ENCODE assay signal across 12 cellular contexts in genomic region chr15:76197703-76198455, GRCh38.
A peak's percentile ranks its signal among the peaks of the same experiment; 100 is the strongest.
DNase-seq lines count a peak whose midpoint lies in the region; ATAC-seq, FAIRE-seq and TF ChIP-seq lines count a peak whose summit lies in the region.
"Had no signal": no experiment of that assay in that cellular context is flagged by ENCODE, and none has a peak within 500 bp of the region (broad histone marks: within the 10 kb centered on the region; RNA-seq: fewer than 3 reads in every experiment).

No MANE protein-coding gene starts in this region.

- TF ChIP-seq POLR2A in esophagus muscularis mucosa (IDR thresholded peaks at IDR 0.05; ENCODE audit: low read depth), result no peak

- H3K4me1 ChIP-seq in PC-3 (ENCODE audit: insufficient read depth, low read length) (peaks cover 26% of the 10 kb centered on the region), esophagus muscularis mucosa (peaks cover 40 to 46% (median 45%) of the 10 kb centered on the region in 4 donors), small intestine (ENCODE audit: control insufficient read depth in 2 of 2, insufficient read depth in 1 of 2, low read depth in 1 of 2, low read length in 1 of 2) (peaks cover 0 to 4% of the 10 kb centered on the region in 2 donors)

- POLR2A ChIA-PET in activated CD8-positive, alpha-beta T cell treated with anti-CD3 and anti-CD28 coated beads for 36 hours (lab: Charles Lee), result no interaction called here
- POLR2A ChIA-PET in activated CD8-positive, alpha-beta T cell treated with anti-CD3 and anti-CD28 coated beads, Interleukin-2, amount 10 ng/mL, durations not matched to agents 7 days and 5 days (lab: Charles Lee), result no interaction called here
- POLR2A ChIA-PET in PC-3 (lab: Charles Lee; ENCODE audit: unreplicated experiment), result no interaction called here

- H3K36me3 ChIP-seq in PC-3 (ENCODE audit: low read depth, low read length), result no peaks in the 10 kb centered on the region
- no peaks in the 10 kb centered on the region for H3K36me3 ChIP-seq in esophagus muscularis mucosa
- H3K36me3 ChIP-seq in small intestine (ENCODE audit: control insufficient read depth in 2 of 2, insufficient read depth in 2 of 2, low read length in 2 of 2), result peaks cover 0 to 2% of the 10 kb centered on the region in 2 donors

- DNase-seq in activated CD8-positive, alpha-beta T cell treated with anti-CD3 and anti-CD28 coated beads for 36 hours, result peak; percentile 27
- DNase-seq in activated CD8-positive, alpha-beta T cell treated with anti-CD3 and anti-CD28 coated beads, Interleukin-2, amount 10 ng/mL, durations not matched to agents 7 days and 5 days, result no peak
- peak; percentile 66 for DNase-seq in PC-3
- no peak for DNase-seq in esophagus muscularis mucosa (ENCODE audit: extremely low spot score)
- DNase-seq in small intestine, result peak; percentile 27
- no peak for DNase-seq in NCI-H2107 treated with DMSO at 0.1 percent for 48 hours (lab: John Stamatoyannopoulos, UW; ENCODE audit: unreplicated experiment)
- DNase-seq in HCEC 1CT, result no peak
- DNase-seq: foreskin melanocyte, mesendoderm, NCI-H146, retina had no signal

- H3K9me3 ChIP-seq in PC-3 (ENCODE audit: low read length) (no peaks in the 10 kb centered on the region), esophagus muscularis mucosa (no peaks in the 10 kb centered on the region), small intestine (ENCODE audit: control insufficient read depth, low read depth) (no peaks in the 10 kb centered on the region)

- H3K27ac ChIP-seq in PC-3 (ENCODE audit: low read length), result peak overlapping the region; percentile 71
- H3K27ac ChIP-seq in esophagus muscularis mucosa (replicated peaks in 1 of 4), result peak overlapping the region in 3 of 4 donors; percentile 61 to 74 (median 74)
- H3K27ac ChIP-seq in small intestine (ENCODE audit: low read depth in 1 of 2, low read length in 1 of 2), result no peak overlapping the region

- H3K9me2 ChIP-seq in PC-3 (replicated peaks; ENCODE audit: low read length), result no peaks in the 10 kb centered on the region

- H3K4me2 ChIP-seq in PC-3 (ENCODE audit: low read length), result peak overlapping the region; percentile 62

- H3K27me3 ChIP-seq in PC-3 (ENCODE audit: low read length), result no peaks in the 10 kb centered on the region
- H3K27me3 ChIP-seq in esophagus muscularis mucosa, result peaks cover 0 to 1% (median 0%) of the 10 kb centered on the region in 4 donors
- no peaks in the 10 kb centered on the region for H3K27me3 ChIP-seq in small intestine (ENCODE audit: control insufficient read depth in 2 of 2, insufficient read depth in 2 of 2, low read length in 2 of 2)

- H3K4me3 ChIP-seq in PC-3 (ENCODE audit: low read length) (no peak overlapping the region), esophagus muscularis mucosa (no peak overlapping the region), small intestine (ENCODE audit: low read depth in 1 of 2, low read length in 2 of 2) (no peak overlapping the region)

- intact Hi-C loops in activated CD8-positive, alpha-beta T cell treated with anti-CD3 and anti-CD28 coated beads for 36 hours (cut with micrococcal nuclease), result no loop called here
- intact Hi-C loops in PC-3 (cut with micrococcal nuclease), result loop anchor here (5.0 to 10.0 kb wide), 2 partner anchors 87 to 139 kb away; partner anchors contain the start of gene ISL2
- intact Hi-C loops in esophagus muscularis mucosa (cut with DNase I), result no loop called here

- H3K27me3 Mint-ChIP-seq in activated CD8-positive, alpha-beta T cell treated with anti-CD3 and anti-CD28 coated beads for 36 hours, result no peaks in the 10 kb centered on the region
- peaks cover 3% of the 10 kb centered on the region for H3K27me3 Mint-ChIP-seq in activated CD8-positive, alpha-beta T cell treated with anti-CD3 and anti-CD28 coated beads, Interleukin-2, amount 10 ng/mL, durations not matched to agents 7 days and 5 days (ENCODE audit: low read depth)

- WGBS in esophagus muscularis mucosa, result 92% methylated on average over 8 of the region's 8 CpGs
- WGBS in small intestine, 3 donors, result 66 to 82% (median 77%) methylated on average over 8 of the region's 8 CpGs

- H3F3A ChIP-seq in PC-3 (ENCODE audit: low read length, unreplicated experiment), result no peaks in the 10 kb centered on the region

- no TSS peak for BruUV-seq in PC-3 (replicated peaks; lab: Mats Ljungman, UMichigan)

- H2AFZ ChIP-seq in PC-3 (ENCODE audit: low read length), result no peak overlapping the region

- H4K20me1 ChIP-seq in PC-3 (ENCODE audit: low read length), result no peaks in the 10 kb centered on the region

- H3K4me3 Mint-ChIP-seq in activated CD8-positive, alpha-beta T cell treated with anti-CD3 and anti-CD28 coated beads for 36 hours, result no peak overlapping the region
- H3K4me3 Mint-ChIP-seq in activated CD8-positive, alpha-beta T cell treated with anti-CD3 and anti-CD28 coated beads, Interleukin-2, amount 10 ng/mL, durations not matched to agents 7 days and 5 days, result no peak overlapping the region

- peak; percentile 45 for ATAC-seq in activated CD8-positive, alpha-beta T cell treated with anti-CD3 and anti-CD28 coated beads for 36 hours
- ATAC-seq in activated CD8-positive, alpha-beta T cell treated with anti-CD3 and anti-CD28 coated beads, Interleukin-2, amount 10 ng/mL, durations not matched to agents 7 days and 5 days, result no peak
- ATAC-seq in PC-3 (peak; percentile 46), HG03565 (IDR thresholded peaks at IDR 0.05; ENCODE audit: unreplicated experiment) (no peak)

- no peak for FAIRE-seq in small intestine (lab: Jason Lieb, UNC)

- no peaks in the 10 kb centered on the region for H3K36me3 Mint-ChIP-seq in activated CD8-positive, alpha-beta T cell treated with anti-CD3 and anti-CD28 coated beads for 36 hours (ENCODE audit: low read depth)
- H3K36me3 Mint-ChIP-seq in activated CD8-positive, alpha-beta T cell treated with anti-CD3 and anti-CD28 coated beads, Interleukin-2, amount 10 ng/mL, durations not matched to agents 7 days and 5 days (ENCODE audit: low read depth), result no peaks in the 10 kb centered on the region

- H3K27ac Mint-ChIP-seq in activated CD8-positive, alpha-beta T cell treated with anti-CD3 and anti-CD28 coated beads for 36 hours, result no peak overlapping the region
- no peak overlapping the region for H3K27ac Mint-ChIP-seq in activated CD8-positive, alpha-beta T cell treated with anti-CD3 and anti-CD28 coated beads, Interleukin-2, amount 10 ng/mL, durations not matched to agents 7 days and 5 days

- CTCF ChIA-PET in activated CD8-positive, alpha-beta T cell treated with anti-CD3 and anti-CD28 coated beads for 36 hours (lab: Charles Lee), result no interaction called here
- CTCF ChIA-PET in activated CD8-positive, alpha-beta T cell treated with anti-CD3 and anti-CD28 coated beads, Interleukin-2, amount 10 ng/mL, durations not matched to agents 7 days and 5 days (lab: Charles Lee), result interaction anchor here (1.1 kb wide), 1 partner anchor 136 kb away, joined by 3 read pairs; no protein-coding TSS in a partner anchor
- CTCF ChIA-PET in PC-3 (lab: Charles Lee), result no interaction called here

- TF ChIP-seq CTCF in activated CD8-positive, alpha-beta T cell treated with anti-CD3 and anti-CD28 coated beads for 36 hours (IDR thresholded peaks at IDR 0.05), result no peak
- no peak for TF ChIP-seq CTCF in PC-3 (conservative IDR thresholded peaks at IDR 0.05; ENCODE audit: low read depth, low read length)
- TF ChIP-seq CTCF in esophagus muscularis mucosa (IDR thresholded peaks at IDR 0.05), result no peak

- no peaks in the 10 kb centered on the region for H3K9me3 Mint-ChIP-seq in activated CD8-positive, alpha-beta T cell treated with anti-CD3 and anti-CD28 coated beads for 36 hours
- no peaks in the 10 kb centered on the region for H3K9me3 Mint-ChIP-seq in activated CD8-positive, alpha-beta T cell treated with anti-CD3 and anti-CD28 coated beads, Interleukin-2, amount 10 ng/mL, durations not matched to agents 7 days and 5 days (ENCODE audit: insufficient read depth)

- TF ChIP-seq EP300 in esophagus muscularis mucosa (IDR thresholded peaks at IDR 0.05), result no peak

- no peak overlapping the region for H3K9ac ChIP-seq in PC-3 (ENCODE audit: low read length)

- H3K79me2 ChIP-seq in PC-3 (ENCODE audit: low read length), result no peaks in the 10 kb centered on the region

- no peaks in the 10 kb centered on the region for H3K4me1 Mint-ChIP-seq in activated CD8-positive, alpha-beta T cell treated with anti-CD3 and anti-CD28 coated beads for 36 hours (ENCODE audit: low read depth)
- H3K4me1 Mint-ChIP-seq in activated CD8-positive, alpha-beta T cell treated with anti-CD3 and anti-CD28 coated beads, Interleukin-2, amount 10 ng/mL, durations not matched to agents 7 days and 5 days (ENCODE audit: low read depth), result no peaks in the 10 kb centered on the region

Comparison
In these comparisons a context has a peak if more than half of its experiments do, and no peak if none do; other contexts are left out.
1. ATAC-seq: peak in activated CD8-positive, alpha-beta T cell treated with anti-CD3 and anti-CD28 coated beads for 36 hours (single experiment) and PC-3 (single experiment); none in activated CD8-positive, alpha-beta T cell treated with anti-CD3 and anti-CD28 coated beads, Interleukin-2, amount 10 ng/mL, durations not matched to agents 7 days and 5 days (single experiment) and HG03565 (single experiment).
2. DNase-seq: peak in activated CD8-positive, alpha-beta T cell treated with anti-CD3 and anti-CD28 coated beads for 36 hours (single experiment), PC-3 (single experiment) and small intestine (single experiment); none in activated CD8-positive, alpha-beta T cell treated with anti-CD3 and anti-CD28 coated beads, Interleukin-2, amount 10 ng/mL, durations not matched to agents 7 days and 5 days (single experiment), esophagus muscularis mucosa (single experiment), NCI-H2107 treated with DMSO at 0.1 percent for 48 hours (single experiment) and HCEC 1CT (single experiment).
3. H3K27ac ChIP-seq: peak in PC-3 (single experiment) and esophagus muscularis mucosa (3 of 4); none in small intestine (0 of 2).